ENCODE assay signal across 1 cellular context in genomic region chr2:44572196-44572900, GRCh38.
A peak's percentile ranks its signal among the peaks of the same experiment; 100 is the strongest.
TF ChIP-seq lines count a peak whose summit lies in the region.

No MANE protein-coding gene starts in this region.

TF ChIP-seq in GM12878, 131 proteins besides CTCF, POLR2A, EP300 and RAD21 (continued from another document and continues in another):
- TF ChIP-seq ATF2 (IDR thresholded peaks at IDR 0.05; ENCODE audit: low read length) = peak; percentile 29; the same call in 1 of the 2 replicates
- TF ChIP-seq HDAC6 (IDR thresholded peaks at IDR 0.05; ENCODE audit: unreplicated experiment) = no peak
- TF ChIP-seq NR2C1 (IDR thresholded peaks at IDR 0.05) = no peak
- TF ChIP-seq MLLT1 (IDR thresholded peaks at IDR 0.05) = no peak
- TF ChIP-seq STAT3 (IDR thresholded peaks at IDR 0.05; ENCODE audit: low read depth, low read length) = no peak
- no peak for TF ChIP-seq MEF2B (IDR thresholded peaks at IDR 0.05; ENCODE audit: partially characterized antibody, poor library complexity, severe bottlenecking)
- TF ChIP-seq ZNF622 (IDR thresholded peaks at IDR 0.05) = no peak
- no peak for TF ChIP-seq JUND (IDR thresholded peaks at IDR 0.05; ENCODE audit: low read depth, low read length)
- no peak for TF ChIP-seq FOS (IDR thresholded peaks at IDR 0.05; ENCODE audit: borderline replicate concordance, extremely low read depth, insufficient read length)
- TF ChIP-seq TAF1 (IDR thresholded peaks at IDR 0.05; ENCODE audit: borderline replicate concordance, low read depth, low read length) = no peak
- TF ChIP-seq RBBP5 (conservative IDR thresholded peaks at IDR 0.05) = no peak
- no peak for TF ChIP-seq ZNF207 (IDR thresholded peaks at IDR 0.05; ENCODE audit: borderline replicate concordance)
- TF ChIP-seq E2F4 (IDR thresholded peaks at IDR 0.05; ENCODE audit: low read depth, low read length) = no peak
- no peak for TF ChIP-seq ZBED1 (IDR thresholded peaks at IDR 0.05; ENCODE audit: borderline replicate concordance)
- TF ChIP-seq CHD1 (IDR thresholded peaks at IDR 0.05; ENCODE audit: low read depth, low read length) = no peak
- TF ChIP-seq NFIC (IDR thresholded peaks at IDR 0.05; ENCODE audit: low read depth, low read length) = peak; percentile 82; the same call in 1 of the 2 replicates
- TF ChIP-seq EED (IDR thresholded peaks at IDR 0.05; ENCODE audit: low read depth) = peak; percentile 94
- TF ChIP-seq, protein P1, sequence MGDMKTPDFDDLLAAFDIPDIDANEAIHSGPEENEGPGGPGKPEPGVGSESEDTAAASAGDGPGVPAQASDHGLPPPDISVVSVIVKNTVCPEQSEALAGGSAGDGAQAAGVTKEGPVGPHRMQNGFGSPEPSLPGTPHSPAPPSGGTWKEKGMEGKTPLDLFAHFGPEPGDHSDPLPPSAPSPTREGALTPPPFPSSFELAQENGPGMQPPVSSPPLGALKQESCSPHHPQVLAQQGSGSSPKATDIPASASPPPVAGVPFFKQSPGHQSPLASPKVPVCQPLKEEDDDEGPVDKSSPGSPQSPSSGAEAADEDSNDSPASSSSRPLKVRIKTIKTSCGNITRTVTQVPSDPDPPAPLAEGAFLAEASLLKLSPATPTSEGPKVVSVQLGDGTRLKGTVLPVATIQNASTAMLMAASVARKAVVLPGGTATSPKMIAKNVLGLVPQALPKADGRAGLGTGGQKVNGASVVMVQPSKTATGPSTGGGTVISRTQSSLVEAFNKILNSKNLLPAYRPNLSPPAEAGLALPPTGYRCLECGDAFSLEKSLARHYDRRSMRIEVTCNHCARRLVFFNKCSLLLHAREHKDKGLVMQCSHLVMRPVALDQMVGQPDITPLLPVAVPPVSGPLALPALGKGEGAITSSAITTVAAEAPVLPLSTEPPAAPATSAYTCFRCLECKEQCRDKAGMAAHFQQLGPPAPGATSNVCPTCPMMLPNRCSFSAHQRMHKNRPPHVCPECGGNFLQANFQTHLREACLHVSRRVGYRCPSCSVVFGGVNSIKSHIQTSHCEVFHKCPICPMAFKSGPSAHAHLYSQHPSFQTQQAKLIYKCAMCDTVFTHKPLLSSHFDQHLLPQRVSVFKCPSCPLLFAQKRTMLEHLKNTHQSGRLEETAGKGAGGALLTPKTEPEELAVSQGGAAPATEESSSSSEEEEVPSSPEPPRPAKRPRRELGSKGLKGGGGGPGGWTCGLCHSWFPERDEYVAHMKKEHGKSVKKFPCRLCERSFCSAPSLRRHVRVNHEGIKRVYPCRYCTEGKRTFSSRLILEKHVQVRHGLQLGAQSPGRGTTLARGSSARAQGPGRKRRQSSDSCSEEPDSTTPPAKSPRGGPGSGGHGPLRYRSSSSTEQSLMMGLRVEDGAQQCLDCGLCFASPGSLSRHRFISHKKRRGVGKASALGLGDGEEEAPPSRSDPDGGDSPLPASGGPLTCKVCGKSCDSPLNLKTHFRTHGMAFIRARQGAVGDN (IDR thresholded peaks at IDR 0.05) = no peak
- peak; percentile 50 for TF ChIP-seq RUNX3 (IDR thresholded peaks at IDR 0.05; ENCODE audit: low read length)
- no peak for TF ChIP-seq EGR1 (IDR thresholded peaks at IDR 0.05; ENCODE audit: borderline replicate concordance in 1 of 2, low read depth in 2 of 2, low read length in 2 of 2)
- TF ChIP-seq HCFC1 (IDR thresholded peaks at IDR 0.05; ENCODE audit: low read length) = no peak
- TF ChIP-seq PML (IDR thresholded peaks at IDR 0.05; ENCODE audit: low read length) = no peak
- TF ChIP-seq IKZF1 (conservative IDR thresholded peaks at IDR 0.05) = peak; percentile 28; the same call in 1 of the 2 replicates
- 0 out of 4 replicates have a peak, but pooled peaks of 1 of the 2 experiments have one; percentile 20 for TF ChIP-seq CEBPB (IDR thresholded peaks at IDR 0.05; ENCODE audit: borderline replicate concordance in 1 of 2, low read depth in 2 of 2, low read length in 2 of 2)
- peak; percentile 58; the same call in 1 of the 2 replicates for TF ChIP-seq FOXM1 (IDR thresholded peaks at IDR 0.05; ENCODE audit: low read depth, low read length)
- TF ChIP-seq ZBTB40 (IDR thresholded peaks at IDR 0.05; ENCODE audit: borderline replicate concordance) = no peak
- TF ChIP-seq ATF3 (IDR thresholded peaks at IDR 0.05; ENCODE audit: borderline replicate concordance, extremely low read depth, low read depth, low read length) = no peak
- peak in 1 of 2 experiments; percentile 20; a peak in 1 of 4 replicates for TF ChIP-seq SRF (IDR thresholded peaks at IDR 0.05; ENCODE audit: low read depth in 2 of 2, low read length in 2 of 2)
- peak; percentile 65 for TF ChIP-seq BCL3 (IDR thresholded peaks at IDR 0.05; ENCODE audit: borderline replicate concordance, insufficient read depth, low read depth, low read length, poor library complexity, severe bottlenecking)
- TF ChIP-seq RAD51 (IDR thresholded peaks at IDR 0.05) = no peak
- TF ChIP-seq, protein P2, sequence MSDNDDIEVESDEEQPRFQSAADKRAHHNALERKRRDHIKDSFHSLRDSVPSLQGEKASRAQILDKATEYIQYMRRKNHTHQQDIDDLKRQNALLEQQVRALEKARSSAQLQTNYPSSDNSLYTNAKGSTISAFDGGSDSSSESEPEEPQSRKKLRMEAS (IDR thresholded peaks at IDR 0.05; ENCODE audit: low read depth, low read length) = no peak
- no peak for TF ChIP-seq NFXL1 (IDR thresholded peaks at IDR 0.05; ENCODE audit: borderline replicate concordance)
- no peak for TF ChIP-seq ATF7 (IDR thresholded peaks at IDR 0.05; ENCODE audit: low read depth)
- no peak for TF ChIP-seq MTA3 (IDR thresholded peaks at IDR 0.05; ENCODE audit: borderline replicate concordance, low read length)
- no peak for TF ChIP-seq ZNF384 (IDR thresholded peaks at IDR 0.05; ENCODE audit: borderline replicate concordance, low read depth, low read length)
- TF ChIP-seq CBX5 (IDR thresholded peaks at IDR 0.05; ENCODE audit: low read depth) = no peak
- TF ChIP-seq MYB (IDR thresholded peaks at IDR 0.05; ENCODE audit: borderline replicate concordance, low read depth, low read length) = no peak
- TF ChIP-seq, protein P3, sequence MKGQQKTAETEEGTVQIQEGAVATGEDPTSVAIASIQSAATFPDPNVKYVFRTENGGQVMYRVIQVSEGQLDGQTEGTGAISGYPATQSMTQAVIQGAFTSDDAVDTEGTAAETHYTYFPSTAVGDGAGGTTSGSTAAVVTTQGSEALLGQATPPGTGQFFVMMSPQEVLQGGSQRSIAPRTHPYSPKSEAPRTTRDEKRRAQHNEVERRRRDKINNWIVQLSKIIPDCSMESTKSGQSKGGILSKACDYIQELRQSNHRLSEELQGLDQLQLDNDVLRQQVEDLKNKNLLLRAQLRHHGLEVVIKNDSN (IDR thresholded peaks at IDR 0.05; ENCODE audit: borderline replicate concordance, extremely low read length, insufficient read depth, low read depth, low read length) = no peak
- no peak for TF ChIP-seq CREB1 (IDR thresholded peaks at IDR 0.05; ENCODE audit: low read depth)
- TF ChIP-seq, protein P4, sequence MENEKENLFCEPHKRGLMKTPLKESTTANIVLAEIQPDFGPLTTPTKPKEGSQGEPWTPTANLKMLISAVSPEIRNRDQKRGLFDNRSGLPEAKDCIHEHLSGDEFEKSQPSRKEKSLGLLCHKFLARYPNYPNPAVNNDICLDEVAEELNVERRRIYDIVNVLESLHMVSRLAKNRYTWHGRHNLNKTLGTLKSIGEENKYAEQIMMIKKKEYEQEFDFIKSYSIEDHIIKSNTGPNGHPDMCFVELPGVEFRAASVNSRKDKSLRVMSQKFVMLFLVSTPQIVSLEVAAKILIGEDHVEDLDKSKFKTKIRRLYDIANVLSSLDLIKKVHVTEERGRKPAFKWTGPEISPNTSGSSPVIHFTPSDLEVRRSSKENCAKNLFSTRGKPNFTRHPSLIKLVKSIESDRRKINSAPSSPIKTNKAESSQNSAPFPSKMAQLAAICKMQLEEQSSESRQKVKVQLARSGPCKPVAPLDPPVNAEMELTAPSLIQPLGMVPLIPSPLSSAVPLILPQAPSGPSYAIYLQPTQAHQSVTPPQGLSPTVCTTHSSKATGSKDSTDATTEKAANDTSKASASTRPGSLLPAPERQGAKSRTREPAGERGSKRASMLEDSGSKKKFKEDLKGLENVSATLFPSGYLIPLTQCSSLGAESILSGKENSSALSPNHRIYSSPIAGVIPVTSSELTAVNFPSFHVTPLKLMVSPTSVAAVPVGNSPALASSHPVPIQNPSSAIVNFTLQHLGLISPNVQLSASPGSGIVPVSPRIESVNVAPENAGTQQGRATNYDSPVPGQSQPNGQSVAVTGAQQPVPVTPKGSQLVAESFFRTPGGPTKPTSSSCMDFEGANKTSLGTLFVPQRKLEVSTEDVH (IDR thresholded peaks at IDR 0.05; ENCODE audit: low read depth, partially characterized antibody) = no peak
- TF ChIP-seq KAT2A (conservative IDR thresholded peaks at IDR 0.05; ENCODE audit: control insufficient read depth, low read depth, low read length) = no peak
- TF ChIP-seq NR2C2 (IDR thresholded peaks at IDR 0.05; ENCODE audit: borderline replicate concordance, control insufficient read depth, insufficient read length, low read depth) = no peak
- TF ChIP-seq RFX5 (IDR thresholded peaks at IDR 0.05; ENCODE audit: low read depth, low read length) = no peak
- TF ChIP-seq CBFB (IDR thresholded peaks at IDR 0.05; ENCODE audit: low read depth) = no peak
- TF ChIP-seq TBL1XR1 (IDR thresholded peaks at IDR 0.05; ENCODE audit: low read depth, low read length) = no peak
- no peak for TF ChIP-seq PAX5 (IDR thresholded peaks at IDR 0.05; ENCODE audit: borderline replicate concordance, low read depth, low read length)
- no peak for TF ChIP-seq KDM1A (IDR thresholded peaks at IDR 0.05; ENCODE audit: borderline replicate concordance)
